23 cellular contexts compared by ENCODE assay signal in genomic region chr19:47068876-47069406, GRCh38. TPM values are rescaled to one million over a fixed set of nuclear protein-coding genes. Genes with fewer than 3 reads are reported as not detected.
"Had no signal": no experiment of that assay in that cellular context is flagged by ENCODE, and none has a peak within 500 bp of the region (broad histone marks: within the 10 kb centered on the region; RNA-seq: fewer than 3 reads in every experiment).

No MANE protein-coding gene starts in this region.

- H3K4me3 Mint-ChIP-seq: activated CD8-positive, alpha-beta T cell treated with anti-CD3 and anti-CD28 coated beads, Interleukin-2, amount 10 ng/mL, durations not matched to agents 7 days and 5 days; activated T-cell treated with anti-CD3 and anti-CD28 coated beads, Interleukin-2, amount 50 U/mL, for 24 hours; activated T-helper 1 cell treated with anti-CD3 and anti-CD28 coated beads, Interleukin-12 subunit alpha, Interleukin-12 subunit beta, Interleukin-2, Interleukin-4 antibody, amounts not matched to agents 30 ng/mL and 10 ng/mL and 1 ng/mL, durations not matched to agents 14 hours and 24 hours and 36 hours; T-helper 1 cell treated with Interleukin-12 subunit alpha and Interleukin-12 subunit beta and Interleukin-4 antibody, amounts not matched to agents 30 μg/mL and 1 μg/mL, for 36 hours had no signal

- H3K27me3 Mint-ChIP-seq: activated T-cell treated with anti-CD3 and anti-CD28 coated beads, Interleukin-2, amount 50 U/mL, for 24 hours had no signal

- ATAC-seq: activated CD4-positive, CD25-positive, alpha-beta regulatory T cell treated with anti-CD3 and anti-CD28 coated beads, Interleukin-2, amount 50 U/mL, for 24 hours; activated CD8-positive, alpha-beta T cell treated with anti-CD3 and anti-CD28 coated beads, Interleukin-2, amount 10 ng/mL, durations not matched to agents 7 days and 5 days had no signal

- H3K27ac Mint-ChIP-seq: activated CD8-positive, alpha-beta T cell treated with anti-CD3 and anti-CD28 coated beads, Interleukin-2, amount 10 ng/mL, durations not matched to agents 7 days and 5 days; activated T-cell treated with anti-CD3 and anti-CD28 coated beads, Interleukin-2, amount 50 U/mL, for 24 hours; activated T-helper 1 cell treated with anti-CD3 and anti-CD28 coated beads, Interleukin-12 subunit alpha, Interleukin-12 subunit beta, Interleukin-2, Interleukin-4 antibody, amounts not matched to agents 30 ng/mL and 10 ng/mL and 1 ng/mL, durations not matched to agents 14 hours and 24 hours and 36 hours; T-helper 1 cell treated with Interleukin-12 subunit alpha and Interleukin-12 subunit beta and Interleukin-4 antibody, amounts not matched to agents 30 μg/mL and 1 μg/mL, for 36 hours had no signal

- H3K9me3 Mint-ChIP-seq: activated naive CD4-positive, alpha-beta T cell treated with anti-CD3 and anti-CD28 coated beads, Interleukin-2, amount 50 U/mL, for 72 hours; activated T-cell treated with anti-CD3 and anti-CD28 coated beads, Interleukin-2, amount 50 U/mL, for 24 hours; activated T-helper 1 cell treated with anti-CD3 and anti-CD28 coated beads, Interleukin-12 subunit alpha, Interleukin-12 subunit beta, Interleukin-2, Interleukin-4 antibody, amounts not matched to agents 30 ng/mL and 10 ng/mL and 1 ng/mL, durations not matched to agents 14 hours and 24 hours and 36 hours; T-helper 1 cell treated with Interleukin-12 subunit alpha and Interleukin-12 subunit beta and Interleukin-4 antibody, amounts not matched to agents 30 μg/mL and 1 μg/mL, for 36 hours had no signal

- DNase-seq: activated CD4-positive, alpha-beta T cell treated with anti-CD3 and anti-CD28 coated beads for 48 hours; activated CD4-positive, alpha-beta T cell treated with anti-CD3 and anti-CD28 coated beads, Interleukin-2, amount 50 U/mL, for 4 hours; activated CD8-positive, alpha-beta memory T cell treated with anti-CD3 and anti-CD28 coated beads, Interleukin-2, amount 50 U/mL, for 48 hours; activated CD8-positive, alpha-beta T cell treated with anti-CD3 and anti-CD28 coated beads, Interleukin-2, amount 10 ng/mL, durations not matched to agents 7 days and 5 days; activated effector memory CD4-positive, alpha-beta T cell treated with anti-CD3 and anti-CD28 coated beads, Interleukin-2, amount 50 U/mL, for 16 hours; activated naive CD4-positive, alpha-beta T cell treated with Interleukin-2 at 50 U/mL for 16 hours; activated T-cell treated with anti-CD3 and anti-CD28 coated beads, Interleukin-2, amount 50 U/mL, for 24 hours; brain microvascular endothelial cell; Kasumi-1; NCI-H1105 treated with DMSO at 0.1 percent for 48 hours; NCI-H1436 treated with DMSO at 0.1 percent for 48 hours; NCI-H187; NCI-H2081; NCI-H510A treated with DMSO at 0.1 percent for 48 hours; NCI-H69; NK-92 treated with Interleukin-12 subunit alpha and Interleukin-12 subunit beta, amount 100 ng/mL, for 24 hours; OCI-M1; Peyer's patch; SHP77 treated with DMSO at 0.1 percent for 48 hours had no signal

RNA-seq across cellular contexts. Expression of gene NPAS1, which starts 49.3 kb away (rescaled TPM):
- total RNA-seq: activated CD8-positive, alpha-beta T cell treated with anti-CD3 and anti-CD28 coated beads, Interleukin-2, amount 10 ng/mL, durations not matched to agents 7 days and 5 days; Peyer's patch had no signal
